9 cellular contexts compared by ENCODE assay signal in genomic region chr11:68371176-68372041, GRCh38. TPM values are rescaled to one million over a fixed set of nuclear protein-coding genes. Genes with fewer than 3 reads are reported as not detected.
A peak's percentile ranks its signal among the peaks of the same experiment; 100 is the strongest.
DNase-seq lines count a peak whose midpoint lies in the region; ATAC-seq and TF ChIP-seq lines count a peak whose summit lies in the region.
"Had no signal": no experiment of that assay in that cellular context is flagged by ENCODE, and none has a peak within 500 bp of the region (broad histone marks: within the 10 kb centered on the region; RNA-seq: fewer than 3 reads in every experiment).

No MANE protein-coding gene starts in this region.

- H2AFZ ChIP-seq in hepatocyte = no peak overlapping the region

- H3K9me2 ChIP-seq in hepatocyte (replicated peaks; ENCODE audit: insufficient read depth) = no peaks in the 10 kb centered on the region

- no peaks in the 10 kb centered on the region for H3K4me1 Mint-ChIP-seq in WTC11

- H3K27me3 Mint-ChIP-seq in WTC11 (ENCODE audit: low read depth) = no peaks in the 10 kb centered on the region

- peak; percentile 11 for ATAC-seq in GM18870 (IDR thresholded peaks at IDR 0.05; ENCODE audit: unreplicated experiment)
- ATAC-seq in WTC11 = no peak
- no peak for ATAC-seq in HG02759 (IDR thresholded peaks at IDR 0.05; ENCODE audit: unreplicated experiment)

- TF ChIP-seq EP300 in stomach (IDR thresholded peaks at IDR 0.05) = no peak

- no peaks in the 10 kb centered on the region for H3K36me3 ChIP-seq in hepatocyte (replicated peaks; ENCODE audit: insufficient read depth, low read depth)
- peaks cover 6 to 35% (median 23%) of the 10 kb centered on the region in 4 donors for H3K36me3 ChIP-seq in stomach

- H3K9me3 ChIP-seq in hepatocyte (ENCODE audit: low read depth) (no peaks in the 10 kb centered on the region), stomach (no peaks in the 10 kb centered on the region)

- H3K9me3 Mint-ChIP-seq in WTC11 = peaks cover 6% of the 10 kb centered on the region

- peaks cover 55% of the 10 kb centered on the region for H3K4me1 ChIP-seq in hepatocyte (ENCODE audit: insufficient read depth)
- peaks cover 38 to 72% (median 59%) of the 10 kb centered on the region in 4 donors for H3K4me1 ChIP-seq in stomach

- intact Hi-C loops in stomach (cut with DNase I; ENCODE audit: low total_unique reads) = no loop called here

- no peak for TF ChIP-seq CTCF in WTC11 (IDR thresholded peaks at IDR 0.05)
- TF ChIP-seq CTCF in hepatocyte (IDR thresholded peaks at IDR 0.05; ENCODE audit: poor library complexity) = no peak
- no peak for TF ChIP-seq CTCF in stomach (IDR thresholded peaks at IDR 0.05)

- H3K4me3 ChIP-seq in hepatocyte (no peak overlapping the region), stomach (no peak overlapping the region)

- DNase-seq in WTC11 (ENCODE audit: low spot score) (no peak), hepatocyte (ENCODE audit: low spot score) (peak; percentile 48), stomach (no peak), AG08396 (ENCODE audit: low spot score) (no peak), AML-193 (lab: John Stamatoyannopoulos, UW) (no peak), EL (no peak)
- DNase-seq: activated naive CD4-positive, alpha-beta T cell treated with anti-CD3 and anti-CD28 coated beads, Interleukin-2, amount 50 U/mL, for 16 hours had no signal

- H3K27ac ChIP-seq in hepatocyte (peak overlapping the region; percentile 80), stomach (peak overlapping the region in 4 of 5 donors; percentile 42 to 86 (median 80))

- H3K4me3 Mint-ChIP-seq in WTC11 = no peak overlapping the region

- H3K79me2 ChIP-seq in hepatocyte = peaks cover 29% of the 10 kb centered on the region

- H4K20me1 ChIP-seq in hepatocyte (ENCODE audit: insufficient read depth, poor library complexity, severe bottlenecking) = no peaks in the 10 kb centered on the region

- peak overlapping the region; percentile 6 for H3K4me2 ChIP-seq in hepatocyte

- H3K27me3 ChIP-seq in hepatocyte = no peaks in the 10 kb centered on the region
- no peaks in the 10 kb centered on the region for H3K27me3 ChIP-seq in stomach

- POLR2A ChIA-PET in WTC11 (lab: Charles Lee) = no interaction called here

- peak overlapping the region; percentile 57; the same call in 1 of the 2 replicates for H3K27ac Mint-ChIP-seq in WTC11

- CTCF ChIA-PET in WTC11 (lab: Charles Lee) = interaction anchor here (0.8 kb wide), 1 partner anchor 46 kb away, joined by 3 read pairs; no protein-coding TSS in a partner anchor

- WGBS in hepatocyte (ENCODE audit: low lambda C conversion rate, missing lambda C conversion rate) = 90% methylated on average over 35 of the region's 35 CpGs
- 84 to 92% (median 88%) methylated on average over 33 to 35 of the region's 35 CpGs for WGBS in stomach, 5 donors

- no peak for TF ChIP-seq POLR2A in stomach (IDR thresholded peaks at IDR 0.05)

- H3K36me3 Mint-ChIP-seq in WTC11 = peaks cover 27% of the 10 kb centered on the region

TF ChIP-seq in WTC11, 78 proteins besides CTCF, POLR2A, EP300 and RAD21:
- TF ChIP-seq SMAD3 (CRISPR knock-in tag; IDR thresholded peaks at IDR 0.05; ENCODE audit: borderline replicate concordance) = no peak
- TF ChIP-seq MXD4 (CRISPR knock-in tag; IDR thresholded peaks at IDR 0.05; ENCODE audit: borderline replicate concordance) = no peak
- TF ChIP-seq ZNF396 (CRISPR knock-in tag; IDR thresholded peaks at IDR 0.05; ENCODE audit: borderline replicate concordance) = no peak
- TF ChIP-seq KAT7 (CRISPR knock-in tag; IDR thresholded peaks at IDR 0.05; ENCODE audit: borderline replicate concordance) = no peak
- TF ChIP-seq, protein P1, sequence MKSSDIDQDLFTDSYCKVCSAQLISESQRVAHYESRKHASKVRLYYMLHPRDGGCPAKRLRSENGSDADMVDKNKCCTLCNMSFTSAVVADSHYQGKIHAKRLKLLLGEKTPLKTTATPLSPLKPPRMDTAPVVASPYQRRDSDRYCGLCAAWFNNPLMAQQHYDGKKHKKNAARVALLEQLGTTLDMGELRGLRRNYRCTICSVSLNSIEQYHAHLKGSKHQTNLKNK (CRISPR knock-in tag; IDR thresholded peaks at IDR 0.05) = no peak
- TF ChIP-seq TCF7 (CRISPR knock-in tag; IDR thresholded peaks at IDR 0.05; ENCODE audit: low read depth) = no peak
- TF ChIP-seq ZNF416 (CRISPR knock-in tag; IDR thresholded peaks at IDR 0.05) = no peak
- TF ChIP-seq, protein P2, sequence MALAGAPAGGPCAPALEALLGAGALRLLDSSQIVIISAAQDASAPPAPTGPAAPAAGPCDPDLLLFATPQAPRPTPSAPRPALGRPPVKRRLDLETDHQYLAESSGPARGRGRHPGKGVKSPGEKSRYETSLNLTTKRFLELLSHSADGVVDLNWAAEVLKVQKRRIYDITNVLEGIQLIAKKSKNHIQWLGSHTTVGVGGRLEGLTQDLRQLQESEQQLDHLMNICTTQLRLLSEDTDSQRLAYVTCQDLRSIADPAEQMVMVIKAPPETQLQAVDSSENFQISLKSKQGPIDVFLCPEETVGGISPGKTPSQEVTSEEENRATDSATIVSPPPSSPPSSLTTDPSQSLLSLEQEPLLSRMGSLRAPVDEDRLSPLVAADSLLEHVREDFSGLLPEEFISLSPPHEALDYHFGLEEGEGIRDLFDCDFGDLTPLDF (CRISPR knock-in tag; IDR thresholded peaks at IDR 0.05) = no peak
- no peak for TF ChIP-seq RORB (CRISPR knock-in tag; IDR thresholded peaks at IDR 0.05)
- TF ChIP-seq, protein P3, sequence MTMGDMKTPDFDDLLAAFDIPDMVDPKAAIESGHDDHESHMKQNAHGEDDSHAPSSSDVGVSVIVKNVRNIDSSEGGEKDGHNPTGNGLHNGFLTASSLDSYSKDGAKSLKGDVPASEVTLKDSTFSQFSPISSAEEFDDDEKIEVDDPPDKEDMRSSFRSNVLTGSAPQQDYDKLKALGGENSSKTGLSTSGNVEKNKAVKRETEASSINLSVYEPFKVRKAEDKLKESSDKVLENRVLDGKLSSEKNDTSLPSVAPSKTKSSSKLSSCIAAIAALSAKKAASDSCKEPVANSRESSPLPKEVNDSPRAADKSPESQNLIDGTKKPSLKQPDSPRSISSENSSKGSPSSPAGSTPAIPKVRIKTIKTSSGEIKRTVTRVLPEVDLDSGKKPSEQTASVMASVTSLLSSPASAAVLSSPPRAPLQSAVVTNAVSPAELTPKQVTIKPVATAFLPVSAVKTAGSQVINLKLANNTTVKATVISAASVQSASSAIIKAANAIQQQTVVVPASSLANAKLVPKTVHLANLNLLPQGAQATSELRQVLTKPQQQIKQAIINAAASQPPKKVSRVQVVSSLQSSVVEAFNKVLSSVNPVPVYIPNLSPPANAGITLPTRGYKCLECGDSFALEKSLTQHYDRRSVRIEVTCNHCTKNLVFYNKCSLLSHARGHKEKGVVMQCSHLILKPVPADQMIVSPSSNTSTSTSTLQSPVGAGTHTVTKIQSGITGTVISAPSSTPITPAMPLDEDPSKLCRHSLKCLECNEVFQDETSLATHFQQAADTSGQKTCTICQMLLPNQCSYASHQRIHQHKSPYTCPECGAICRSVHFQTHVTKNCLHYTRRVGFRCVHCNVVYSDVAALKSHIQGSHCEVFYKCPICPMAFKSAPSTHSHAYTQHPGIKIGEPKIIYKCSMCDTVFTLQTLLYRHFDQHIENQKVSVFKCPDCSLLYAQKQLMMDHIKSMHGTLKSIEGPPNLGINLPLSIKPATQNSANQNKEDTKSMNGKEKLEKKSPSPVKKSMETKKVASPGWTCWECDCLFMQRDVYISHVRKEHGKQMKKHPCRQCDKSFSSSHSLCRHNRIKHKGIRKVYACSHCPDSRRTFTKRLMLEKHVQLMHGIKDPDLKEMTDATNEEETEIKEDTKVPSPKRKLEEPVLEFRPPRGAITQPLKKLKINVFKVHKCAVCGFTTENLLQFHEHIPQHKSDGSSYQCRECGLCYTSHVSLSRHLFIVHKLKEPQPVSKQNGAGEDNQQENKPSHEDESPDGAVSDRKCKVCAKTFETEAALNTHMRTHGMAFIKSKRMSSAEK (CRISPR knock-in tag; IDR thresholded peaks at IDR 0.05; ENCODE audit: borderline replicate concordance) = no peak
- TF ChIP-seq JAZF1 (CRISPR knock-in tag; IDR thresholded peaks at IDR 0.05) = no peak
- no peak for TF ChIP-seq TP53 (CRISPR knock-in tag; IDR thresholded peaks at IDR 0.05)
- TF ChIP-seq FOXP1 (CRISPR knock-in tag; IDR thresholded peaks at IDR 0.05; ENCODE audit: borderline replicate concordance) = no peak
- no peak for TF ChIP-seq EMX1 (CRISPR knock-in tag; IDR thresholded peaks at IDR 0.05)
- TF ChIP-seq ZBTB43 (CRISPR knock-in tag; IDR thresholded peaks at IDR 0.05) = no peak
- TF ChIP-seq NFE2L1 (CRISPR knock-in tag; IDR thresholded peaks at IDR 0.05) = no peak
- TF ChIP-seq ZNF232 (CRISPR knock-in tag; IDR thresholded peaks at IDR 0.05) = no peak
- no peak for TF ChIP-seq GABPB1 (CRISPR knock-in tag; IDR thresholded peaks at IDR 0.05)

RNA-seq across cellular contexts. Expression of gene LRP5, which starts 59.0 kb away (rescaled TPM):
- total RNA-seq in WTC11 (2021) (41.6 to 48.8 TPM (median 41.9 TPM) in 3 replicates), hepatocyte (34.4 and 43.9 TPM in 2 replicates), stomach (100 to 1,000 TPM in 2 of 5 donors, 10 to 100 TPM in 3; 36.5 to 152 (median 64.7) TPM)
- polyA plus RNA-seq in hepatocyte (39.9 and 54.3 TPM in 2 replicates), stomach (10 to 100 TPM; 11.8 to 42.4 (median 26.6) TPM)
